Comparison of ENCODE assay signal across 8 cellular contexts in the genomic region with DNA sequence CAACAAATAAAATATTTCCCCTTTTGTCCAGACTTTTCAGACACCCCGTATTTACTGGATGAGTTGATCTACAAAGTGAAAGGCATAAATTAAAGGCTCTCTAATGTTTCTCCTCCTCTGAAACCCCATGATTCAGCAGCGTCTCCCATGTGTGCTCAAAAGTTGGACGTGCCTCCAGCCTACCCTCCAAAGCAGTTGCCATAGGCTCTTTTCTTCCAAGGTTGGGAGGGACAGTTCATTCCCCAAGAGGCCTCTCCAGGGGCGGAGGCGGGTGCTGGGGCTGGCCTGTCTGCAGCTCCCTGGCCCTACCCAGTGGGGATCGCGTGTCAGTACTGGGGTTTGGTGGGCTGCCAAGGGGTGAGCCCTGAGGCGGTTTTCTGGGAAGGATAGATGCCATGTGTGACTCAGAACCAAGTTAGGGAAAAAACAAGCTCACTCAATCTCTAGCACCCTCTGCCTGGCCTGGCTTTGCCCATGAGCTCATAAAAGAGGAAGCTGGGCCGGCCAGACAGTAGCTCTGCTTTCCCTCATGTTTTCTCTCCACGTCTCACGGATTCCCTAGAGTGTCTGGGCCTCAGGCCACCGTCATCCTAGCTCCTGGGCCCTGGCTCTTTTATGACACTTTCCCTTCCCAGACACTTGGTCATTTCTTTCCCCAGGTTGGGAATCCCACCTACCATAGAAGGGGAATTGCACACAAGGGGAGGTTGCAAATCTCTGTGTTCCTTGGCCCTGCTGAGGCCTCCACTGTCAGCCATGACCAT. TPM values are rescaled to one million over a fixed set of nuclear protein-coding genes. Genes with fewer than 3 reads are reported as not detected.
DNase-seq lines count a peak whose midpoint lies in the region; ATAC-seq and TF ChIP-seq lines count a peak whose summit lies in the region.

No MANE protein-coding gene starts in this region.

- CTCF ChIA-PET in OCI-LY7 (lab: Charles Lee; ENCODE audit: unreplicated experiment): no interaction called here

- H3K4me3 ChIP-seq in MG63 (0 out of 2 replicates have a peak overlapping the region, but pooled peaks have one; percentile 1), brain microvascular endothelial cell (ENCODE audit: low read depth, low read length) (no peak overlapping the region), subcutaneous abdominal adipose tissue (ENCODE audit: low read depth in 1 of 5, low read length in 5 of 5) (no peak overlapping the region), OCI-LY7 (ENCODE audit: low read depth, low read length, poor library complexity, severe bottlenecking) (no peak overlapping the region)

- H3K27ac ChIP-seq in brain microvascular endothelial cell (peak overlapping the region; percentile 99), subcutaneous abdominal adipose tissue (ENCODE audit: low read depth, low read length) (peak overlapping the region; percentile 97), OCI-LY7 (ENCODE audit: low read depth, low read length, poor library complexity, severe bottlenecking) (no peak overlapping the region)

- H3K4me1 ChIP-seq in subcutaneous abdominal adipose tissue (ENCODE audit: control insufficient read depth in 5 of 5, insufficient read depth in 5 of 5, low read length in 5 of 5) (peaks cover 5 to 35% (median 32%) of the 10 kb centered on the region in 5 donors), OCI-LY7 (ENCODE audit: insufficient read depth, low read length, poor library complexity, severe bottlenecking) (no peaks in the 10 kb centered on the region)

- ATAC-seq in left colon: no peak

- POLR2A ChIA-PET in OCI-LY7 (lab: Charles Lee): interaction anchor here (0.6 kb wide), 1 partner anchor 179 kb away, joined by 3 read pairs; no protein-coding TSS in a partner anchor

- intact Hi-C loops in left colon (cut with DNase I, micrococcal nuclease) (no loop called here), OCI-LY7 (cut with micrococcal nuclease; ENCODE audit: unreplicated experiment) (no loop called here)

- H3K9me3 ChIP-seq in MG63 (no peaks in the 10 kb centered on the region), subcutaneous abdominal adipose tissue (ENCODE audit: control insufficient read depth in 5 of 5, low read length in 5 of 5) (no peaks in the 10 kb centered on the region), OCI-LY7 (ENCODE audit: low read length) (no peaks in the 10 kb centered on the region)

- TF ChIP-seq CTCF in brain microvascular endothelial cell (IDR thresholded peaks at IDR 0.05; ENCODE audit: low read depth, low read length, missing control alignments) (peak; percentile 28), OCI-LY7 (conservative IDR thresholded peaks at IDR 0.05; ENCODE audit: low read length) (no peak)

- BruUV-seq in OCI-LY7 (replicated peaks; lab: Mats Ljungman, UMichigan): no TSS peak

- H3K36me3 ChIP-seq in MG63 (no peaks in the 10 kb centered on the region), brain microvascular endothelial cell (replicated peaks) (no peaks in the 10 kb centered on the region), subcutaneous abdominal adipose tissue (ENCODE audit: control insufficient read depth in 5 of 5, insufficient read depth in 5 of 5, low read length in 5 of 5) (no peaks in the 10 kb centered on the region), OCI-LY7 (ENCODE audit: insufficient read depth, low read length) (no peaks in the 10 kb centered on the region)

- DNase-seq in Ammon's horn (ENCODE audit: low spot score) (peak; percentile 73), MG63 (peak; percentile 99), brain microvascular endothelial cell (peak; percentile 100), left colon (peak; percentile 69 to 93), COLO668 (lab: John Stamatoyannopoulos, UW; ENCODE audit: unreplicated experiment) (no peak), ecto neural progenitor cell (ENCODE audit: low spot score) (no peak), OCI-LY7 (ENCODE audit: low spot score) (no peak)

- peak overlapping the region in 4 of 5 donors; percentile 56 to 74 (median 66) for H3K9ac ChIP-seq in subcutaneous abdominal adipose tissue (ENCODE audit: low read length in 5 of 5)

- no peaks in the 10 kb centered on the region for H3K79me2 ChIP-seq in OCI-LY7 (ENCODE audit: insufficient read depth, low read depth, low read length)

- no peaks in the 10 kb centered on the region for H3K27me3 ChIP-seq in MG63
- no peaks in the 10 kb centered on the region for H3K27me3 ChIP-seq in brain microvascular endothelial cell (replicated peaks)
- H3K27me3 ChIP-seq in subcutaneous abdominal adipose tissue (ENCODE audit: control insufficient read depth in 5 of 5, insufficient read depth in 4 of 5, low read length in 5 of 5): no peaks in the 10 kb centered on the region

- no peak overlapping the region for H3K4me2 ChIP-seq in OCI-LY7 (ENCODE audit: low read length)

- H4K20me1 ChIP-seq in OCI-LY7 (ENCODE audit: insufficient read depth, low read length): no peaks in the 10 kb centered on the region

- no peak overlapping the region for H2AFZ ChIP-seq in OCI-LY7 (ENCODE audit: low read length)

- in situ Hi-C loops in brain microvascular endothelial cell (cut with HindIII; ENCODE audit: low pct_ligation_motif_present, low sequenced_read_pairs): no loop called here

- H3K9me2 ChIP-seq in OCI-LY7 (ENCODE audit: insufficient read depth, low read length): no peaks in the 10 kb centered on the region

RNA-seq across cellular contexts. Expression of a gene that starts 8.0 kb away (rescaled TPM):
- total RNA-seq in MG63 (2014; rRNA removed; shearing (Covaris generic); ENCODE audit: low replicate concordance): 53.6 and 54.6 TPM in 2 replicates
- total RNA-seq in left colon: 100 to 1,000 TPM in 1 of 2 donors, 10 to 100 TPM in 1; 70.9 to 169 TPM
- total RNA-seq in OCI-LY7 (2014; rRNA removed; shearing (Covaris generic)): 0.51 and 2.8 TPM in 2 replicates
- 1.3 and 1.6 TPM in 2 replicates for total RNA-seq in OCI-LY7 (2022)

RNA-seq across cellular contexts. Expression of a gene that starts 9.9 kb away (rescaled TPM):
- total RNA-seq in MG63 (2014; rRNA removed; shearing (Covaris generic); ENCODE audit: low replicate concordance): 111 and 137 TPM in 2 replicates
- total RNA-seq in left colon: 100 to 1,000 TPM; 130 to 137 TPM
- 66.7 and 70.7 TPM in 2 replicates for total RNA-seq in OCI-LY7 (2014; rRNA removed; shearing (Covaris generic))
- 108 and 117 TPM in 2 replicates for total RNA-seq in OCI-LY7 (2022)

RNA-seq across cellular contexts. Expression of a gene that starts 32.2 kb away (rescaled TPM):
- total RNA-seq in MG63 (2014; rRNA removed; shearing (Covaris generic); ENCODE audit: low replicate concordance): 241 and 386 TPM in 2 replicates
- 100 to 1,000 TPM; 149 to 195 TPM for total RNA-seq in left colon
- 1,287 and 1,346 TPM in 2 replicates for total RNA-seq in OCI-LY7 (2014; rRNA removed; shearing (Covaris generic))
- total RNA-seq in OCI-LY7 (2022): 1,244 and 1,350 TPM in 2 replicates

RNA-seq across cellular contexts. Expression of a gene that starts 35.3 kb away (rescaled TPM):
- total RNA-seq in MG63 (2014; rRNA removed; shearing (Covaris generic); ENCODE audit: low replicate concordance): 5.4 and 10.8 TPM in 2 replicates
- total RNA-seq in left colon (10 to 100 TPM; 11.1 to 16.3 TPM), OCI-LY7 (2022) (107 and 133 TPM in 2 replicates)
- 35.0 and 41.6 TPM in 2 replicates for total RNA-seq in OCI-LY7 (2014; rRNA removed; shearing (Covaris generic))

Comparison
In these comparisons a context has a peak if more than half of its experiments do, and no peak if none do; other contexts are left out.
1. DNase-seq: peak in Ammon's horn (single experiment), MG63 (single experiment), brain microvascular endothelial cell (single experiment) and left colon (2 of 2); none in COLO668 (single experiment), ecto neural progenitor cell (single experiment) and OCI-LY7 (single experiment).
2. RNA of a gene that starts 8.0 kb away (total RNA-seq): 70.9 to 169 TPM in left colon and 53.6 to 54.6 TPM in MG63; 0.51 to 2.8 TPM in OCI-LY7; every median in the first group is over 10 times any median in the second.